ENCODE assay signal across 1 cellular context in genomic region chr1:184890539-184890973, GRCh38.
TF ChIP-seq lines count a peak whose summit lies in the region.

No MANE protein-coding gene starts in this region.

TF ChIP-seq in GM23338, 12 proteins besides CTCF, POLR2A, EP300 and RAD21 (continued from another document):
- TF ChIP-seq, protein P1, sequence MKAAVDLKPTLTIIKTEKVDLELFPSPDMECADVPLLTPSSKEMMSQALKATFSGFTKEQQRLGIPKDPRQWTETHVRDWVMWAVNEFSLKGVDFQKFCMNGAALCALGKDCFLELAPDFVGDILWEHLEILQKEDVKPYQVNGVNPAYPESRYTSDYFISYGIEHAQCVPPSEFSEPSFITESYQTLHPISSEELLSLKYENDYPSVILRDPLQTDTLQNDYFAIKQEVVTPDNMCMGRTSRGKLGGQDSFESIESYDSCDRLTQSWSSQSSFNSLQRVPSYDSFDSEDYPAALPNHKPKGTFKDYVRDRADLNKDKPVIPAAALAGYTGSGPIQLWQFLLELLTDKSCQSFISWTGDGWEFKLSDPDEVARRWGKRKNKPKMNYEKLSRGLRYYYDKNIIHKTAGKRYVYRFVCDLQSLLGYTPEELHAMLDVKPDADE (IDR thresholded peaks at IDR 0.05), result no peak
- TF ChIP-seq CREB1 (CRISPR knock-in tag; IDR thresholded peaks at IDR 0.05; ENCODE audit: low read depth) (no peak), EZH2 (IDR thresholded peaks at IDR 0.05; ENCODE audit: low read depth, unreplicated experiment) (no peak), NANOG (IDR thresholded peaks at IDR 0.05; ENCODE audit: borderline replicate concordance) (no peak), EZH2phosphoT487 (IDR thresholded peaks at IDR 0.05; ENCODE audit: unreplicated experiment) (no peak), POLR2AphosphoS5 (IDR thresholded peaks at IDR 0.05; ENCODE audit: low read depth) (no peak), ZNF331 (CRISPR knock-in tag; IDR thresholded peaks at IDR 0.05; ENCODE audit: low read depth) (no peak), REST (IDR thresholded peaks at IDR 0.05; ENCODE audit: unreplicated experiment) (no peak), STAT1 (IDR thresholded peaks at IDR 0.05; ENCODE audit: unreplicated experiment) (no peak)
